In the genomic region with DNA sequence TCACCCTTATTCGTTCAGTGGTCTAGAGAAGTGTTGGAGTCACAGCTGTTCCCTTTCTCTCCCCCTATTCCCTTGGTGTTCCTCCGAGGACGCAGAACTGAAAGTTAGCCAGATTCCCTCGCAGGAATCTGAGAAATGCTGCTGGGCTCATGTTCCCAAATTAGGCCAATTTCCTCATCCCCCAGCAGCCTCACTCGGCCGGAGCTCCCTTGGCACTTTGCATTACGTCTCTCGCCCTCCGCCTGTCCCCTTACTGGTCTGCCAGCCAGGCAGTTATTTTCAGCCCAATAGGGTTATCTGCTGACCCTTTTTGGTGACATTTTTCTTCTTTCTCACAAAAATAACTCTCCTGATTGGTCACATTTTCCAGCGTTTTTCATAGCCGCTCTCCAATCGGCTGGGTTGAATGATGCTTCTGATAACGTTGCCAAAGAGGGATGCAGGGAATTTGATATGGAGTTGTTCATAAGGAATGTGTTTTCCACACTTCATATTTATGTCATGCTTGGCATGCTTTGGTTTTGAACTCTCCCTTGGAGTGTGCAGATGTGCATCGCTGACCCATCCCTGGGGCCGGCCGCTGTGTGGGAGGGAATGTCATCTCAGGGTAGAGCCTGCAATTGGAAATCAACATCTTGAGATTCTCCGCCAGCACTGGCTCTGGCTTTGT, we compare ENCODE assay signal across 9 cellular contexts. TPM values are rescaled to one million over a fixed set of nuclear protein-coding genes. Genes with fewer than 3 reads are reported as not detected.
DNase-seq lines count a peak whose midpoint lies in the region; ATAC-seq and TF ChIP-seq lines count a peak whose summit lies in the region.
"Had no signal": no experiment of that assay in that cellular context is flagged by ENCODE, and none has a peak within 500 bp of the region (broad histone marks: within the 10 kb centered on the region; RNA-seq: fewer than 3 reads in every experiment).

No MANE protein-coding gene starts in this region.

- H3K9ac ChIP-seq in smooth muscle cell (ENCODE audit: low read depth): no peak overlapping the region

- H3K27me3 ChIP-seq in osteoblast (ENCODE audit: insufficient read depth, low read length): no peaks in the 10 kb centered on the region
- H3K27me3 ChIP-seq in upper lobe of left lung: no peaks in the 10 kb centered on the region
- no peaks in the 10 kb centered on the region for H3K27me3 ChIP-seq in smooth muscle cell (ENCODE audit: low read depth)

- H3K4me2 ChIP-seq in osteoblast (ENCODE audit: insufficient read depth, low read length): peak overlapping the region; percentile 53
- no peak overlapping the region for H3K4me2 ChIP-seq in smooth muscle cell

- ATAC-seq in left cardiac atrium (peak; percentile 86 to 91), upper lobe of left lung (ENCODE audit: low FRiP score in 2 of 2) (peak; percentile 74 to 89), HG03442 (IDR thresholded peaks at IDR 0.05; ENCODE audit: unreplicated experiment) (no peak), GM19395 (IDR thresholded peaks at IDR 0.05; ENCODE audit: unreplicated experiment) (no peak)

- H3F3A ChIP-seq in smooth muscle cell (ENCODE audit: low read depth): no peaks in the 10 kb centered on the region

- DNase-seq in amniotic epithelial cell (ENCODE audit: low read depth): peak; percentile 38
- DNase-seq in left cardiac atrium: peak; percentile 77
- no peak for DNase-seq in osteoblast (ENCODE audit: insufficient read length, low spot score, missing footprints)
- peak in 1 of 2 donors; percentile 60 for DNase-seq in upper lobe of left lung
- no peak for DNase-seq in HT-29 (ENCODE audit: low spot score)
- DNase-seq in smooth muscle cell (lab: John Stamatoyannopoulos, UW; ENCODE audit: unreplicated experiment): no peak
- DNase-seq: Caco-2 had no signal

- H3K4me3 ChIP-seq in osteoblast (ENCODE audit: insufficient read depth, low read length) (no peak overlapping the region), upper lobe of left lung (no peak overlapping the region), smooth muscle cell (no peak overlapping the region)

- intact Hi-C loops in left cardiac atrium (cut with DNase I): no loop called here

- no peak overlapping the region for H2AFZ ChIP-seq in osteoblast (ENCODE audit: low read length)
- H2AFZ ChIP-seq in smooth muscle cell (ENCODE audit: low read depth): no peak overlapping the region

- H3K27ac ChIP-seq in osteoblast (ENCODE audit: low read depth, low read length): peak overlapping the region; percentile 42
- H3K27ac ChIP-seq in upper lobe of left lung: peak overlapping the region; percentile 41 to 56 (median 54)
- no peak overlapping the region for H3K27ac ChIP-seq in smooth muscle cell (ENCODE audit: low read depth)

- TF ChIP-seq CTCF in osteoblast (IDR thresholded peaks at IDR 0.05; ENCODE audit: extremely low read depth, low read depth, low read length) (no peak), upper lobe of left lung (IDR thresholded peaks at IDR 0.05) (no peak), smooth muscle cell (IDR thresholded peaks at IDR 0.05; ENCODE audit: borderline replicate concordance, insufficient read depth, poor library complexity, severe bottlenecking) (no peak)

- H3K79me2 ChIP-seq in osteoblast (ENCODE audit: insufficient read depth, low read length) (peaks cover 7% of the 10 kb centered on the region), smooth muscle cell (ENCODE audit: low read depth) (no peaks in the 10 kb centered on the region)

- H3K9me3 ChIP-seq in osteoblast (ENCODE audit: low read depth, low read length) (no peaks in the 10 kb centered on the region), upper lobe of left lung (no peaks in the 10 kb centered on the region), smooth muscle cell (replicated peaks; ENCODE audit: low read depth) (no peaks in the 10 kb centered on the region)
- H3K9me3 ChIP-seq: Caco-2 had no signal

- H3K4me1 ChIP-seq in osteoblast (ENCODE audit: insufficient read depth, low read length): peaks cover 24% of the 10 kb centered on the region
- H3K4me1 ChIP-seq in upper lobe of left lung: no peaks in the 10 kb centered on the region
- no peaks in the 10 kb centered on the region for H3K4me1 ChIP-seq in smooth muscle cell (ENCODE audit: low read depth)
- H3K4me1 ChIP-seq: Caco-2 had no signal

- 70 to 72% methylated on average over 17 of the region's 17 CpGs for WGBS in upper lobe of left lung, 2 donors
- WGBS in smooth muscle cell (ENCODE audit: low lambda C conversion rate): 79% methylated on average over 17 of the region's 17 CpGs

- H4K20me1 ChIP-seq in osteoblast (ENCODE audit: insufficient read depth, low read length) (peaks cover 4% of the 10 kb centered on the region), smooth muscle cell (ENCODE audit: low read depth) (peaks cover 26% of the 10 kb centered on the region)

- TF ChIP-seq POLR2A in upper lobe of left lung (IDR thresholded peaks at IDR 0.05): no peak

- H3K36me3 ChIP-seq in osteoblast (ENCODE audit: insufficient read depth, low read length) (peaks cover 46% of the 10 kb centered on the region), upper lobe of left lung (peaks cover 0 to 35% (median 8%) of the 10 kb centered on the region in 4 donors), smooth muscle cell (ENCODE audit: low read depth) (peaks cover 5% of the 10 kb centered on the region)

- peak in 2 of 4 donors; percentile 18 to 19 for TF ChIP-seq EP300 in upper lobe of left lung (IDR thresholded peaks at IDR 0.05)

RNA-seq across cellular contexts. Expression of gene IFT43, which starts 9.9 kb away (rescaled TPM):
- 10 to 100 TPM; 43.1 to 48.5 TPM for total RNA-seq in left cardiac atrium
- 25.6 and 32.6 TPM in 2 replicates for total RNA-seq in osteoblast
- total RNA-seq in upper lobe of left lung: 10 to 100 TPM; 16.0 to 44.4 (median 34.9) TPM
- 24.7 and 25.0 TPM in 2 replicates for total RNA-seq in HT-29 (2014; rRNA removed; shearing (Covaris generic))
- 46.5 and 46.9 TPM in 2 replicates for total RNA-seq in smooth muscle cell
- polyA plus RNA-seq in smooth muscle cell: 63.0 and 64.7 TPM in 2 replicates

RNA-seq across cellular contexts. Expression of gene TGFB3, which starts 13.7 kb away (rescaled TPM):
- 10 to 100 TPM; 35.1 to 61.2 TPM for total RNA-seq in left cardiac atrium
- 11.6 and 16.5 TPM in 2 replicates for total RNA-seq in osteoblast
- 10 to 100 TPM in 5 of 6 donors, 1 to 10 TPM in 1; 6.5 to 28.6 (median 12.3) TPM for total RNA-seq in upper lobe of left lung
- total RNA-seq in HT-29 (2014; rRNA removed; shearing (Covaris generic)): 0.65 and 2.9 TPM in 2 replicates
- 63.4 and 77.5 TPM in 2 replicates for total RNA-seq in smooth muscle cell
- polyA plus RNA-seq in smooth muscle cell: 103 and 119 TPM in 2 replicates

Comparison
In these comparisons a context has a peak if more than half of its experiments do, and no peak if none do; other contexts are left out.
1. DNase-seq: peak in amniotic epithelial cell (single experiment) and left cardiac atrium (single experiment); none in osteoblast (single experiment), HT-29 (single experiment) and smooth muscle cell (single experiment).
2. ATAC-seq: peak in left cardiac atrium (2 of 2) and upper lobe of left lung (2 of 2); none in HG03442 (single experiment) and GM19395 (single experiment).